ENCODE assay signal across 8 cellular contexts in the genomic region with DNA sequence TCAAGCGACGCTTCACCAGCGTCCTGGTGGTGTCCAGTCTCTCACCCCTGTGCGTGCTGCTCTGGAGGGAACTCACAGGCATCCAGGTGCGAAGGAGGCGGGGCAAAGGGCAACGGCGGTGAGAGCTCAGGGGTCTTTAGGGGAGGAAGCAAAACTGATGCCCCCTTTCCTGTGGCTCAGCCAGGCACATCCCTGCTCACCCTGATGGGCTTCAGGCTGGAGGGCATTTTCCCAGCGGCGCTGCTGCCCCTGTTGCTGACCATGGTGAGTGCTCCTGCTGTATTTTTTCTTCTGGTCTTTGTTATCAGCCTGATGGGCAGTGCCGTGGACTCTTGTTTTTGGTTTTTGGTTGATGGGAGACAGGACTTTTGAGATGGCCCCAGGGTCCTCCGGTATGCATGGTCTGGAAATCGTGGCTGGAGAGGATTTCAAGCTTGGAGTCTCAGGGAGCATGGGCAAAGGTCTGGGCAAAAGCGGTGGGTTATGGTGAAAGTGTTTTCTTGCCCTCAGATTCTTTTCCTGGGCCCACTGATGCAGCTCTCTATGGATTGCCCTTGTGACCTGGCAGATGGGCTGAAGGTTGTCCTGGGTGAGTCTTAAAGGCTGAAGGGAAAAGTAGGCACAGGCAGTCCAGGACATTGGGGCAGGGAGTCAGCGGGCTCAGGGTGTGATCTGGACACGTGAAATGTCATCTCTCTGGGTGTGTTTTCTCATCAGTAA. TPM values are rescaled to one million over a fixed set of nuclear protein-coding genes. Genes with fewer than 3 reads are reported as not detected.
DNase-seq lines count a peak whose midpoint lies in the region; ATAC-seq, FAIRE-seq and TF ChIP-seq lines count a peak whose summit lies in the region.

No MANE protein-coding gene starts in this region.

- POLR2A ChIA-PET in Caco-2 (lab: Charles Lee), result interaction anchor here (0.5 to 3.3 kb wide), 16 partner anchors 8 to 364 kb away, joined by 3 to 45 read pairs (median 4); partner anchors contain the start of genes DPP3, PC, RBM4B and ZDHHC24
- POLR2A ChIA-PET in H1 (lab: Charles Lee; ENCODE audit: partially characterized antibody), result interaction anchor here (0.6 to 4.2 kb wide), 27 partner anchors 10 to 420 kb away, joined by 3 to 53 read pairs (median 4); partner anchors contain the start of genes ACTN3, C11orf86, RBM14 and SPTBN2

- H3K4me1 ChIP-seq in Caco-2 (peaks cover 6% of the 10 kb centered on the region), NT2/D1 (ENCODE audit: insufficient read depth, insufficient read length) (peaks cover 7% of the 10 kb centered on the region), H1 (replicated peaks in 1 of 4; ENCODE audit: control insufficient read depth in 3 of 4, insufficient read depth in 4 of 4, low read length in 3 of 4) (peaks cover 0 to 11% (median 3%) of the 10 kb centered on the region in 4 experiments; a peak in 4 of 7 replicates), neutrophil (ENCODE audit: control insufficient read depth in 1 of 2, insufficient read depth in 1 of 2, low read depth in 1 of 2, low read length in 1 of 2) (peaks cover 33 to 36% of the 10 kb centered on the region in 2 experiments)

- no peak overlapping the region for H2BK20ac ChIP-seq in H1 (ENCODE audit: low read length)

- no peak for ATAC-seq in HG02798 (IDR thresholded peaks at IDR 0.05; ENCODE audit: poor library complexity, unreplicated experiment)
- no peak for ATAC-seq in HG03442 (IDR thresholded peaks at IDR 0.05; ENCODE audit: unreplicated experiment)

- H3K27ac ChIP-seq in H1 (ENCODE audit: low read depth, low read length) (peak overlapping the region; percentile 88), neutrophil (peak overlapping the region; percentile 99)

- no peak for TF ChIP-seq RAD21 in H1 (IDR thresholded peaks at IDR 0.05 in 1 of 2, conservative IDR thresholded peaks at IDR 0.05 in 1 of 2; ENCODE audit: low read depth in 2 of 2, low read length in 2 of 2)

- no peak overlapping the region for H2BK12ac ChIP-seq in H1 (ENCODE audit: low read depth, low read length)

- H3K36me3 ChIP-seq in Caco-2 (ENCODE audit: control insufficient read depth, insufficient read depth, low read length), result peaks cover 6% of the 10 kb centered on the region
- peaks cover 78% of the 10 kb centered on the region for H3K36me3 ChIP-seq in NT2/D1 (ENCODE audit: insufficient read depth, insufficient read length, low read length)
- peaks cover 8 to 34% (median 17%) of the 10 kb centered on the region in 4 experiments for H3K36me3 ChIP-seq in H1 (ENCODE audit: control insufficient read depth in 2 of 4, insufficient read depth in 4 of 4, low read length in 3 of 4)
- peaks cover 38% of the 10 kb centered on the region for H3K36me3 ChIP-seq in neutrophil

- TF ChIP-seq CTCF in Caco-2 (IDR thresholded peaks at IDR 0.05; ENCODE audit: insufficient read depth in 1 of 2, low read depth in 1 of 2, low read length in 1 of 2, severe bottlenecking in 1 of 2, unreplicated experiment in 1 of 2) (no peak), H1 (IDR thresholded peaks at IDR 0.05; ENCODE audit: control extremely low read depth in 1 of 3, insufficient read depth in 1 of 3, low read depth in 1 of 3, low read length in 3 of 3) (no peak), neutrophil (IDR thresholded peaks at IDR 0.05) (no peak)

- TF ChIP-seq EP300 in H1 (IDR thresholded peaks at IDR 0.05; ENCODE audit: borderline replicate concordance in 1 of 2, low read depth in 2 of 2, low read length in 2 of 2), result no peak

- no peak overlapping the region for H3K23ac ChIP-seq in H1 (ENCODE audit: insufficient read length)

- H3K9me3 ChIP-seq in Caco-2 (no peaks in the 10 kb centered on the region), NT2/D1 (ENCODE audit: insufficient read depth, low read length) (no peaks in the 10 kb centered on the region), H1 (ENCODE audit: insufficient read depth in 2 of 2, low read depth in 1 of 2, low read length in 1 of 2) (no peaks in the 10 kb centered on the region), neutrophil (no peaks in the 10 kb centered on the region)

- CTCF ChIA-PET in Caco-2 (lab: Charles Lee) (interaction anchor here (0.6 to 1.7 kb wide), 6 partner anchors 8 to 166 kb away, joined by 3 to 5 read pairs (median 3); no protein-coding TSS in a partner anchor), H1 (lab: Charles Lee; ENCODE audit: partially characterized antibody) (interaction anchor here (0.9 to 7.1 kb wide), 12 partner anchors 10 to 166 kb away, joined by 3 to 57 read pairs (median 10); partner anchors contain the start of genes C11orf86 and RBM4B)

- H2AK5ac ChIP-seq in H1 (ENCODE audit: low read depth, low read length), result peak overlapping the region; percentile 39; the same call in 1 of the 2 replicates

- WGBS in H1 (ENCODE audit: extremely low coverage in 1 of 2, insufficient coverage in 1 of 2, insufficient read length in 1 of 2, insufficient replicate concordance in 2 of 2, low coverage in 1 of 2, low lambda C conversion rate in 2 of 2, missing lambda C conversion rate in 1 of 2), 2 experiments, result 25% methylated on average over 16 of the region's 16 CpGs; no CpG with 5 or more reads in 1 of the 2 experiments

- no peak overlapping the region for H2BK120ac ChIP-seq in H1 (replicated peaks; ENCODE audit: low read depth, low read length)

- H3K4me2 ChIP-seq in H1 (ENCODE audit: insufficient read depth in 1 of 2, low read depth in 2 of 2, low read length in 2 of 2), result peak overlapping the region; percentile 93 to 94

- no peaks in the 10 kb centered on the region for H3K27me3 ChIP-seq in Caco-2 (replicated peaks; ENCODE audit: control insufficient read depth, insufficient read depth, low read length)
- no peaks in the 10 kb centered on the region for H3K27me3 ChIP-seq in NT2/D1 (ENCODE audit: insufficient read depth, insufficient read length)
- no peaks in the 10 kb centered on the region for H3K27me3 ChIP-seq in H1 (replicated peaks in 1 of 4; ENCODE audit: control insufficient read depth in 3 of 4, extremely low read depth in 1 of 4, insufficient read depth in 3 of 4, low read length in 3 of 4)
- H3K27me3 ChIP-seq in neutrophil, result no peaks in the 10 kb centered on the region

- peaks cover 0 to 26% of the 10 kb centered on the region in 2 experiments; a peak in 3 of 4 replicates for H3K79me2 ChIP-seq in H1 (ENCODE audit: control insufficient read depth in 1 of 2, insufficient read depth in 2 of 2, low read length in 2 of 2)

- DNase-seq in Caco-2 (peak in 1 of 2 experiments; percentile 66), NT2/D1 (ENCODE audit: low read depth, low spot score) (no peak), H1 (ENCODE audit: low read depth in 1 of 2, low spot score in 2 of 2) (no peak), HCEC 1CT (no peak), NCI-H226 (no peak)

- peak overlapping the region; percentile 92 for H4K5ac ChIP-seq in H1 (ENCODE audit: insufficient read length, low read depth, low read length)

- H4K91ac ChIP-seq in H1 (replicated peaks; ENCODE audit: insufficient read length, low read length), result no peak overlapping the region

- H3K9me3 Mint-ChIP-seq in Caco-2 (ENCODE audit: unreplicated experiment), result no peaks in the 10 kb centered on the region

- H3K23me2 ChIP-seq in H1 (ENCODE audit: low read depth, low read length), result peaks cover 9% of the 10 kb centered on the region

- peak overlapping the region; percentile 89 for H3K4me3 ChIP-seq in Caco-2 (ENCODE audit: low read depth, low read length)
- peak overlapping the region; percentile 79 for H3K4me3 ChIP-seq in NT2/D1 (ENCODE audit: insufficient read length, low read depth)
- H3K4me3 ChIP-seq in H1 (ENCODE audit: extremely low read depth in 1 of 4, insufficient read depth in 2 of 4, low read depth in 3 of 4, low read length in 4 of 4), result peak overlapping the region; percentile 79 to 92 (median 90)
- H3K4me3 ChIP-seq in neutrophil (ENCODE audit: low read depth in 1 of 2, low read length in 1 of 2), result peak overlapping the region; percentile 71 to 99

- peak overlapping the region; percentile 83 for H3K4me3 Mint-ChIP-seq in Caco-2 (ENCODE audit: unreplicated experiment)

- H3K4me1 Mint-ChIP-seq in Caco-2 (ENCODE audit: low read depth, unreplicated experiment), result peaks cover 13% of the 10 kb centered on the region

- H3K14ac ChIP-seq in H1 (ENCODE audit: insufficient read length), result no peak overlapping the region

- no peak overlapping the region for H3K4ac ChIP-seq in H1 (replicated peaks; ENCODE audit: insufficient read length, low read depth, low read length)

- H3K56ac ChIP-seq in H1 (replicated peaks; ENCODE audit: insufficient read length, low read depth, low read length), result no peak overlapping the region

- H4K20me1 ChIP-seq in H1 (replicated peaks in 1 of 2; ENCODE audit: control insufficient read depth in 1 of 2, insufficient read depth in 2 of 2, low read length in 2 of 2), result peaks cover 4 to 13% of the 10 kb centered on the region in 2 experiments

- peaks cover 66% of the 10 kb centered on the region for H3K36me3 Mint-ChIP-seq in Caco-2 (ENCODE audit: insufficient read depth, unreplicated experiment)

- H3K9ac ChIP-seq in NT2/D1 (ENCODE audit: insufficient read length, low read depth) (peak overlapping the region; percentile 100), H1 (replicated peaks in 1 of 4; ENCODE audit: extremely low read depth in 1 of 4, low read depth in 3 of 4, low read length in 3 of 4) (peak overlapping the region; percentile 90 to 98 (median 94))

- H3K27me3 Mint-ChIP-seq in Caco-2 (ENCODE audit: insufficient read depth, unreplicated experiment), result no peaks in the 10 kb centered on the region

- H2BK15ac ChIP-seq in H1 (ENCODE audit: low read length), result no peak overlapping the region

- peak overlapping the region; percentile 99; the same call in 1 of the 2 replicates for H4K8ac ChIP-seq in H1 (ENCODE audit: extremely low read depth, insufficient read depth, low read length)

- peaks cover 18% of the 10 kb centered on the region for H3K79me1 ChIP-seq in H1 (ENCODE audit: low read depth, low read length)

- H3K27ac Mint-ChIP-seq in Caco-2 (ENCODE audit: unreplicated experiment), result peak overlapping the region; percentile 85

- BruUV-seq in Caco-2 (replicated peaks; lab: Mats Ljungman, UMichigan), result TSS peak; percentile 63

- intact Hi-C loops in Caco-2 (cut with micrococcal nuclease; ENCODE audit: unreplicated experiment), result loop anchor here (1.0 to 2.0 kb wide), 4 partner anchors 12 to 206 kb away; partner anchors contain the start of gene RBM4

- H3K18ac ChIP-seq in H1 (ENCODE audit: extremely low read depth, low read length), result no peak overlapping the region

- H2BK5ac ChIP-seq in H1 (ENCODE audit: low read depth, low read length), result peak overlapping the region; percentile 93

- no peak overlapping the region for H2AFZ ChIP-seq in H1 (ENCODE audit: low read length)

- no peak for FAIRE-seq in H1 (lab: Jason Lieb, UNC)

- TF ChIP-seq POLR2A in H1 (IDR thresholded peaks at IDR 0.05; ENCODE audit: control extremely low read depth in 1 of 2, low read depth in 2 of 2, low read length in 2 of 2), result peak in 1 of 2 experiments; percentile 5; a peak in 1 of 3 replicates

RNA-seq across cellular contexts. Expression of gene RCE1, which starts 0.7 kb away (rescaled TPM):
- 57.6 and 60.7 TPM in 2 replicates for total RNA-seq in Caco-2 (2022)
- total RNA-seq in H1 (2021; fragmentation: NEBNext Ultra II Directional; extraction: Animal tissue kit (Norgen Biotek cat#: 25700)), result 33.7 and 35.8 TPM in 2 replicates
- 84.8 and 119 TPM in 2 replicates for polyA plus RNA-seq in H1 (2011; rRNA removed)
- 51.7 TPM for polyA plus RNA-seq in H1 (2011; cell fraction: cytosol; rRNA removed)
- polyA plus RNA-seq in H1 (2011; cell fraction: nucleus; rRNA removed), result 112 TPM
- polyA plus RNA-seq in H1 (2012, experiment 1 of 2), result 26.3 to 35.1 TPM (median 34.3 TPM) in 4 replicates
- 38.1 TPM for polyA plus RNA-seq in H1 (2012, experiment 2 of 2)
- polyA plus RNA-seq in H1 (2013, experiment 1 of 2), result 44.3 TPM
- 46.4 TPM for polyA plus RNA-seq in H1 (2013, experiment 2 of 2)
- polyA minus RNA-seq in H1 (2011; rRNA and poly(A)+ RNA removed), result 22.8 and 25.8 TPM in 2 replicates
- polyA minus RNA-seq in H1 (2011; cell fraction: cytosol; rRNA and poly(A)+ RNA removed), result 22.8 TPM
- 27.7 TPM for polyA minus RNA-seq in H1 (2011; cell fraction: nucleus; rRNA and poly(A)+ RNA removed)

RNA-seq across cellular contexts. Expression of gene LRFN4, which starts 12.9 kb away (rescaled TPM):
- total RNA-seq in Caco-2 (2022), result 14.1 and 17.3 TPM in 2 replicates
- 64.3 and 67.6 TPM in 2 replicates for total RNA-seq in H1 (2021; fragmentation: NEBNext Ultra II Directional; extraction: Animal tissue kit (Norgen Biotek cat#: 25700))
- polyA plus RNA-seq in H1 (2011; rRNA removed), result 49.8 and 66.9 TPM in 2 replicates
- 38.6 TPM for polyA plus RNA-seq in H1 (2011; cell fraction: cytosol; rRNA removed)
- 112 TPM for polyA plus RNA-seq in H1 (2011; cell fraction: nucleus; rRNA removed)
- 24.3 to 37.8 TPM (median 34.2 TPM) in 4 replicates for polyA plus RNA-seq in H1 (2012, experiment 1 of 2)
- 32.6 TPM for polyA plus RNA-seq in H1 (2012, experiment 2 of 2)
- 37.5 TPM for polyA plus RNA-seq in H1 (2013, experiment 1 of 2)
- polyA plus RNA-seq in H1 (2013, experiment 2 of 2), result 32.3 TPM
- 8.3 and 9.8 TPM in 2 replicates for polyA minus RNA-seq in H1 (2011; rRNA and poly(A)+ RNA removed)
- polyA minus RNA-seq in H1 (2011; cell fraction: cytosol; rRNA and poly(A)+ RNA removed), result 32.6 TPM
- 32.0 TPM for polyA minus RNA-seq in H1 (2011; cell fraction: nucleus; rRNA and poly(A)+ RNA removed)
